In the genomic region with DNA sequence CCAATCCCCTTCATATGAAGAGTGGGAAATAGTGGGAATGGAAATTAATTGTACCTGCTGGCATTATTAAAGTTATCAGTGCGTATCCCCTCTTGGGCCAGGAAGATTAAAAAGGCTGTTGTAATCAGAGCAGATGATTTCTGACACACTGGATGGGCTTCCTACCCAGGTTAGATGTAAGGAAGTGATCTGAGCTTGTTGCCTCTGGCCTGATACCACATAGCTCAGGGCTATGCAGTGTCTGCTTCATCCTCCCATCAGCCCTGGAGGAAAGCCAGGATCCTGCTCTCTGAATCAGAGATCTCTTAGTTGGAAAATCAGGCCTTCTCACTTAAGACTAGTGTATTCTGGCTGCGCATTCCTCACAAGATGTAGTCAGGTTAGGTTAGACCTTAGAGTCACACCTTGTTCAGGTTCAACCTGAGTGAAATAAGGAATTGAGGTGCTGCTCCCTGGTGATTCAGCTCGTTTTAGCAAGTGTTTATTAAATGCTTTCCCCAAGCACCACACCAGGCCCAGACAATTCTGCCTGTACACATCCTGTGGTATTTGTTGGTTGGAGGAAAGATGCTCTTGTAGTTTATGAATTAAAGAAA, we compare ENCODE assay signal across 8 cellular contexts.
DNase-seq lines count a peak whose midpoint lies in the region; ATAC-seq and TF ChIP-seq lines count a peak whose summit lies in the region.
"Not testable (repeated sequence)": the region's sequence is repeated elsewhere in the genome, so short reads cannot be mapped to it uniquely, and the experiment has no call there.

No MANE protein-coding gene starts in this region.

- not testable (repeated sequence) for H3K36me3 ChIP-seq in IMR-90 (ENCODE audit: control insufficient read depth, insufficient read depth, low read length); trophoblast cell (ENCODE audit: control insufficient read depth in 1 of 2, insufficient read depth in 2 of 2, low read length in 2 of 2)

- H3K4me2 ChIP-seq in IMR-90 (ENCODE audit: low read depth, low read length); trophoblast cell (ENCODE audit: low read length): not testable (repeated sequence)

- CTCF ChIA-PET in IMR-90 (lab: Yijun Ruan, JAX): not testable (repeated sequence)

- TF ChIP-seq CTCF in IMR-90 (conservative IDR thresholded peaks at IDR 0.05; ENCODE audit: low read depth, low read length); fibroblast of mammary gland (conservative IDR thresholded peaks at IDR 0.05; ENCODE audit: control insufficient read depth, insufficient read depth, low read depth, low read length): not testable (repeated sequence)

- not testable (repeated sequence) for H3K14ac ChIP-seq in IMR-90 (replicated peaks; ENCODE audit: low read depth, low read length); trophoblast cell (ENCODE audit: low read length)

- not testable (repeated sequence) for H3K4me3 ChIP-seq in IMR-90 (ENCODE audit: insufficient read depth, low read depth, low read length); fibroblast of mammary gland (ENCODE audit: control insufficient read depth, low read depth, low read length); trophoblast cell (ENCODE audit: low read depth, low read length)

- not testable (repeated sequence) for H2AFZ ChIP-seq in IMR-90 (replicated peaks; ENCODE audit: low read length, poor library complexity); trophoblast cell (ENCODE audit: insufficient read depth, low read length, poor library complexity)

- not testable (repeated sequence) for BruUV-seq in IMR-90 (replicated peaks; lab: Mats Ljungman, UMichigan)

- ATAC-seq in IMR-90 (ENCODE audit: low read depth): peak; percentile 61

- H3K9me3 ChIP-seq in IMR-90 (ENCODE audit: control insufficient read depth, insufficient read depth, low read length); trophoblast cell (ENCODE audit: insufficient read depth, low read depth, low read length): not testable (repeated sequence)

- H3K79me1 ChIP-seq in IMR-90 (ENCODE audit: low read depth in 1 of 2, low read length in 2 of 2); trophoblast cell (ENCODE audit: low read length): not testable (repeated sequence)

- intact Hi-C loops in IMR-90 (cut with micrococcal nuclease): not testable (repeated sequence)

- H2BK20ac ChIP-seq in IMR-90 (ENCODE audit: low read depth, low read length): not testable (repeated sequence)

- not testable (repeated sequence) for H2BK12ac ChIP-seq in trophoblast cell (ENCODE audit: low read length)

- not testable (repeated sequence) for H3K4ac ChIP-seq in IMR-90 (ENCODE audit: low read depth, low read length); trophoblast cell (ENCODE audit: low read depth, low read length)

- not testable (repeated sequence) for H4K5ac ChIP-seq in IMR-90 (ENCODE audit: low read depth, low read length)

- not testable (repeated sequence) for H3K9ac ChIP-seq in IMR-90 (ENCODE audit: low read depth, low read length); trophoblast cell (ENCODE audit: low read length)

- H2AK9ac ChIP-seq in IMR-90 (replicated peaks; ENCODE audit: low read depth, low read length, poor library complexity): not testable (repeated sequence)

- H2BK120ac ChIP-seq in IMR-90 (ENCODE audit: low read depth, low read length); trophoblast cell (ENCODE audit: insufficient read depth, low read length, poor library complexity): not testable (repeated sequence)

- POLR2A ChIA-PET in IMR-90 (lab: Charles Lee; ENCODE audit: unreplicated experiment): not testable (repeated sequence)

- not testable (repeated sequence) for H2AK5ac ChIP-seq in IMR-90 (ENCODE audit: low read depth, low read length); trophoblast cell (ENCODE audit: low read length)

- H3K9me1 ChIP-seq in IMR-90 (ENCODE audit: insufficient read depth, low read length): not testable (repeated sequence)

- not testable (repeated sequence) for H4K20me1 ChIP-seq in IMR-90 (ENCODE audit: insufficient read depth, low read length)

- peak; percentile 78 for DNase-seq in EL
- peak; percentile 32 for DNase-seq in IMR-90
- DNase-seq in RPMI7951 (ENCODE audit: low read depth): peak; percentile 84
- peak; percentile 46 for DNase-seq in amniotic epithelial cell (ENCODE audit: low read depth)
- DNase-seq in dermis blood vessel endothelial cell: peak; percentile 0
- DNase-seq in fibroblast of mammary gland (ENCODE audit: low read depth): peak; percentile 18
- DNase-seq in glomerular visceral epithelial cell (ENCODE audit: extremely low spot score): peak; percentile 31
- peak; percentile 7 to 50 for DNase-seq in trophoblast cell

- not testable (repeated sequence) for H3K4me1 ChIP-seq in IMR-90 (ENCODE audit: control insufficient read depth, insufficient read depth, low read length); trophoblast cell (ENCODE audit: control insufficient read depth in 1 of 2, insufficient read depth in 2 of 2, low read length in 2 of 2)

- not testable (repeated sequence) for H3K18ac ChIP-seq in IMR-90 (ENCODE audit: low read depth, low read length); trophoblast cell (ENCODE audit: low read length)

- not testable (repeated sequence) for H3K23ac ChIP-seq in IMR-90 (ENCODE audit: low read depth, low read length); trophoblast cell (ENCODE audit: low read length)

- H3K27ac ChIP-seq in IMR-90 (ENCODE audit: insufficient read depth, low read length); trophoblast cell (ENCODE audit: low read depth, low read length): not testable (repeated sequence)

- TF ChIP-seq POLR2A in IMR-90 (IDR thresholded peaks at IDR 0.05; ENCODE audit: low read depth, low read length): not testable (repeated sequence)

- WGBS in IMR-90 (ENCODE audit: extremely low coverage in 2 of 2, insufficient read length in 1 of 2), 2 experiments: no CpG with 5 or more reads among the region's 3 CpGs
- WGBS in trophoblast cell (ENCODE audit: extremely low coverage, insufficient coverage, insufficient read length): no CpG with 5 or more reads among the region's 3 CpGs

- dilution Hi-C loops in IMR-90 (cut with HindIII; ENCODE audit: low sequenced_read_pairs, unreplicated experiment): not testable (repeated sequence)

- H3K79me2 ChIP-seq in trophoblast cell (ENCODE audit: control insufficient read depth, insufficient read depth, low read length, poor library complexity): not testable (repeated sequence)

- not testable (repeated sequence) for H3K56ac ChIP-seq in IMR-90 (ENCODE audit: extremely low read depth, insufficient read depth, low read length)

- not testable (repeated sequence) for H4K12ac ChIP-seq in trophoblast cell (ENCODE audit: low read depth, low read length)

- TF ChIP-seq RAD21 in IMR-90 (IDR thresholded peaks at IDR 0.05; ENCODE audit: low read length): not testable (repeated sequence)

- not testable (repeated sequence) for H4K91ac ChIP-seq in IMR-90 (ENCODE audit: insufficient read depth, low read depth, low read length); trophoblast cell (ENCODE audit: low read depth, low read length)

- not testable (repeated sequence) for H3K27me3 ChIP-seq in IMR-90 (ENCODE audit: control insufficient read depth, insufficient read depth, low read length); trophoblast cell (ENCODE audit: insufficient read depth, low read length)

- in situ Hi-C loops in IMR-90 (cut with MboI; ENCODE audit: low sequenced_read_pairs): not testable (repeated sequence)

- not testable (repeated sequence) for H4K8ac ChIP-seq in IMR-90 (ENCODE audit: low read depth in 2 of 2, low read length in 2 of 2); trophoblast cell (ENCODE audit: low read depth, low read length)

- not testable (repeated sequence) for H2BK5ac ChIP-seq in IMR-90 (ENCODE audit: low read depth, low read length, poor library complexity, severe bottlenecking); trophoblast cell (ENCODE audit: low read depth, low read length, poor library complexity)

- not testable (repeated sequence) for H2BK15ac ChIP-seq in IMR-90 (ENCODE audit: low read depth, low read length)

Comparison
In these comparisons a context has a peak if more than half of its experiments do, and no peak if none do; other contexts are left out.
1. DNase-seq: peak in every context shown above with its lines; median percentile 84 in RPMI7951; 78 in EL; 46 in amniotic epithelial cell; 32 in IMR-90; 31 in glomerular visceral epithelial cell; 28 in trophoblast cell; 18 in fibroblast of mammary gland; 0 in dermis blood vessel endothelial cell.